ENCODE assay signal across 1 cellular context in genomic region chr9:36166150-36166927, GRCh38.
TF ChIP-seq lines count a peak whose summit lies in the region.

No MANE protein-coding gene starts in this region.

TF ChIP-seq in IMR-90, 13 proteins besides CTCF, POLR2A, EP300 and RAD21:
- TF ChIP-seq MXI1 (IDR thresholded peaks at IDR 0.05; ENCODE audit: borderline replicate concordance, low read depth, low read length) (0 out of 2 replicates have a peak, but pooled peaks have one; percentile 24), NFE2L2 (IDR thresholded peaks at IDR 0.05; ENCODE audit: low read depth, low read length) (no peak), MAFK (IDR thresholded peaks at IDR 0.05; ENCODE audit: low read depth, low read length) (no peak), FOS (IDR thresholded peaks at IDR 0.05; ENCODE audit: low read depth, low read length) (no peak), CEBPB (IDR thresholded peaks at IDR 0.05; ENCODE audit: low read depth, low read length) (no peak), CHD1 (IDR thresholded peaks at IDR 0.05; ENCODE audit: low read depth, low read length) (0 out of 2 replicates have a peak, but pooled peaks have one; percentile 47), MAZ (IDR thresholded peaks at IDR 0.05; ENCODE audit: borderline replicate concordance, low read depth, low read length) (peak; percentile 74; the same call in 1 of the 2 replicates), SMC3 (IDR thresholded peaks at IDR 0.05; ENCODE audit: low read depth, low read length) (peak; percentile 92), USF2 (IDR thresholded peaks at IDR 0.05; ENCODE audit: low read depth, low read length) (no peak), RCOR1 (IDR thresholded peaks at IDR 0.05; ENCODE audit: insufficient replicate concordance, low read length) (peak; percentile 84), ELK1 (IDR thresholded peaks at IDR 0.05; ENCODE audit: borderline replicate concordance, low read depth, low read length) (no peak), RFX5 (IDR thresholded peaks at IDR 0.05; ENCODE audit: low read depth, low read length) (no peak), BHLHE40 (IDR thresholded peaks at IDR 0.05; ENCODE audit: low read depth, low read length) (no peak)
TF ChIP-seq in IMR-90: peak in this region for 5.
